ENCODE assay signal across 1 cellular context in the genomic region with DNA sequence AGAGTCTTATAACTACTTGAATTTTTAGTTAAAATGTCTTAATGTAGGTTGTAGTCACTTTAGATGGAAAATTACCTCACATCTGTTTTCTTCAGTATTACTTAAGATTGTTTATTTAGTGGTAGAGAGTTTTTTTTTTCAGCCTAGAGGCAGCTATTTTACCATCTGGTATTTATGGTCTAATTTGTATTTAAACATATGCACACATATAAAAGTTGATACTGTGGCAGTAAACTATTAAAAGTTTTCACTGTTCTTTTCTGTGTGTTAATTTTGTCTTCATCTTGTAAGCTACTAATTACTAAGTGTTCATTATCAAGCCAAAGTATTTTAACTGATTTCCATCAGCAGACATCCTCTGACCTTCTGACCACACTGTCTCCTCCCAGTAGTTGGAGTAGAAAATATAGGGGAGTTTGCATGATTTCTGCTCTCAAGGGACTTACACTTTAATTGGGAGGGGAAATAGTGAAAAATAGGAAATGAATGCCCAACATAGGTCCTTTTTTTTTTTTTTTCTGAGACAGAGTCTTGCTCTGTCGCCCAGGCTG.
TF ChIP-seq lines count a peak whose summit lies in the region.

No MANE protein-coding gene starts in this region.

TF ChIP-seq in GM12878, 131 proteins besides CTCF, POLR2A, EP300 and RAD21:
- 0 out of 2 replicates have a peak, but pooled peaks have one; percentile 9 for TF ChIP-seq CBFB (IDR thresholded peaks at IDR 0.05; ENCODE audit: low read depth)
- TF ChIP-seq NFYA (IDR thresholded peaks at IDR 0.05; ENCODE audit: borderline replicate concordance, low read depth, low read length) = no peak
- TF ChIP-seq SMAD1 (IDR thresholded peaks at IDR 0.05; ENCODE audit: low read depth, partially characterized antibody) = peak; percentile 49
